12 cellular contexts compared by ENCODE assay signal in genomic region chr12:116009805-116010204, GRCh38.
DNase-seq lines count a peak whose midpoint lies in the region; ATAC-seq, FAIRE-seq and TF ChIP-seq lines count a peak whose summit lies in the region.
"Had no signal": no experiment of that assay in that cellular context is flagged by ENCODE, and none has a peak within 500 bp of the region (broad histone marks: within the 10 kb centered on the region; RNA-seq: fewer than 3 reads in every experiment).

No MANE protein-coding gene starts in this region.

- no peak overlapping the region for H3K27ac Mint-ChIP-seq in T-helper 17 cell

- no peak for TF ChIP-seq POLR2A in A549 (IDR thresholded peaks at IDR 0.05; ENCODE audit: low read length)
- no peak for TF ChIP-seq POLR2A in gastroesophageal sphincter (IDR thresholded peaks at IDR 0.05)
- TF ChIP-seq POLR2A in lower leg skin (IDR thresholded peaks at IDR 0.05): no peak

- H3K4me3 ChIP-seq in A549 (no peak overlapping the region), RWPE2 (ENCODE audit: severe bottlenecking) (no peak overlapping the region), gastroesophageal sphincter (no peak overlapping the region), lower leg skin (ENCODE audit: low read depth, poor library complexity, severe bottlenecking) (no peak overlapping the region)

- H3K27ac ChIP-seq in A549 (no peak overlapping the region), RWPE2 (ENCODE audit: poor library complexity, severe bottlenecking) (no peak overlapping the region), gastroesophageal sphincter (no peak overlapping the region)

- POLR2A ChIA-PET in A549 (lab: Yijun Ruan, JAX): no interaction called here

- TF ChIP-seq EP300 in A549 (IDR thresholded peaks at IDR 0.05): no peak
- TF ChIP-seq EP300 in gastroesophageal sphincter (IDR thresholded peaks at IDR 0.05): no peak

- H3K36me3 Mint-ChIP-seq in T-helper 17 cell (ENCODE audit: low read depth): peaks cover 6% of the 10 kb centered on the region

- H3K4me1 Mint-ChIP-seq in T-helper 17 cell: peaks cover 7% of the 10 kb centered on the region

- DNase-seq in A549 (ENCODE audit: low read depth in 1 of 2, low spot score in 1 of 2) (peak; percentile 16 to 34), RWPE2 (ENCODE audit: low spot score) (no peak), SKM-1 treated with dmso at 0.1 percent for 144 hours (lab: John Stamatoyannopoulos, UW; ENCODE audit: unreplicated experiment) (no peak), T-helper 17 cell (no peak), omental fat pad (ENCODE audit: low spot score) (no peak), lower leg skin (ENCODE audit: low spot score in 2 of 2) (no peak)
- DNase-seq: CD4-positive, CD25-positive, alpha-beta regulatory T cell; NCI-H187 treated with DMSO at 0.1 percent for 48 hours; RPMI8226; stimulated activated CD4-positive, alpha-beta T cell treated with anti-CD3 and anti-CD28 coated beads, Interleukin-12 subunit alpha, Interleukin-12 subunit beta, amount 100 ng/mL, for 4 hours had no signal

- H3K9me3 ChIP-seq in A549 (no peaks in the 10 kb centered on the region), RWPE2 (ENCODE audit: severe bottlenecking) (no peaks in the 10 kb centered on the region), gastroesophageal sphincter (no peaks in the 10 kb centered on the region), T-helper 17 cell (ENCODE audit: control insufficient read depth, low read length, poor library complexity, severe bottlenecking) (no peaks in the 10 kb centered on the region)

- H3K4me1 ChIP-seq in A549: peaks cover 5% of the 10 kb centered on the region; the same call in 1 of the 3 replicates
- no peaks in the 10 kb centered on the region for H3K4me1 ChIP-seq in RWPE2 (ENCODE audit: insufficient read depth, poor library complexity, severe bottlenecking)
- H3K4me1 ChIP-seq in gastroesophageal sphincter: peaks cover 0 to 7% (median 0%) of the 10 kb centered on the region in 3 donors

- CTCF ChIA-PET in A549 (lab: Yijun Ruan, JAX): interaction anchor here (0.6 to 2.2 kb wide), 2 partner anchors 44 to 227 kb away, joined by 3 to 8 read pairs; no protein-coding TSS in a partner anchor

- intact Hi-C loops in lower leg skin (cut with DNase I; ENCODE audit: low total_unique reads): loop anchor here (10.0 kb wide), 1 partner anchor 595 kb away; no protein-coding TSS in a partner anchor

- FAIRE-seq in A549 (lab: Jason Lieb, UNC): peak; percentile 7

- H3K27me3 ChIP-seq in RWPE2 (ENCODE audit: insufficient read depth, poor library complexity, severe bottlenecking): no peaks in the 10 kb centered on the region
- H3K27me3 ChIP-seq in gastroesophageal sphincter: no peaks in the 10 kb centered on the region

- H3K27me3 Mint-ChIP-seq in T-helper 17 cell: no peaks in the 10 kb centered on the region
- H3K27me3 Mint-ChIP-seq: CD4-positive, CD25-positive, alpha-beta regulatory T cell had no signal

- TF ChIP-seq CTCF in A549 (IDR thresholded peaks at IDR 0.05): no peak; the same call in 2 of the 3 replicates
- TF ChIP-seq CTCF in GM12872 (IDR thresholded peaks at IDR 0.05; ENCODE audit: insufficient read depth, low read depth, low read length): peak; percentile 41; the same call in 1 of the 3 replicates
- peak; percentile 36 for TF ChIP-seq CTCF in RWPE2 (IDR thresholded peaks at IDR 0.05; ENCODE audit: poor library complexity, severe bottlenecking)
- TF ChIP-seq CTCF in gastroesophageal sphincter (IDR thresholded peaks at IDR 0.05): peak; percentile 19 to 28 (median 20)
- no peak for TF ChIP-seq CTCF in omental fat pad (IDR thresholded peaks at IDR 0.05)
- TF ChIP-seq CTCF in lower leg skin (IDR thresholded peaks at IDR 0.05): no peak

- TF ChIP-seq RAD21 in A549 (conservative IDR thresholded peaks at IDR 0.05 in 1 of 2, IDR thresholded peaks at IDR 0.05 in 1 of 2): 0 out of 5 replicates have a peak, but pooled peaks of 1 of the 2 experiments have one; percentile 13

- H3K4me2 ChIP-seq in A549: no peak overlapping the region

- H3K4me3 Mint-ChIP-seq in T-helper 17 cell: no peak overlapping the region
- H3K4me3 Mint-ChIP-seq: CD4-positive, CD25-positive, alpha-beta regulatory T cell had no signal

- H3K36me3 ChIP-seq in RWPE2 (ENCODE audit: low read depth) (peaks cover 47% of the 10 kb centered on the region), gastroesophageal sphincter (peaks cover 7 to 90% of the 10 kb centered on the region in 2 donors)

- WGBS in A549 (ENCODE audit: missing lambda C conversion rate): 73% methylated on average over 4 of the region's 4 CpGs
- 45 to 50% methylated on average over 1 to 4 of the region's 4 CpGs for WGBS in gastroesophageal sphincter (ENCODE audit: low coverage in 1 of 2), 2 donors
- 59 to 65% methylated on average over 4 of the region's 4 CpGs for WGBS in lower leg skin, 2 donors

- ATAC-seq in A549: peak; percentile 71 to 85
- ATAC-seq in RWPE2 (ENCODE audit: low read depth): peak; percentile 49; the same call in 1 of the 3 replicates
- no peak for ATAC-seq in gastroesophageal sphincter
- no peak for ATAC-seq in T-helper 17 cell
- no peak for ATAC-seq in omental fat pad (ENCODE audit: low FRiP score)

TF ChIP-seq in A549, 52 proteins besides CTCF, POLR2A, EP300 and RAD21:
- TF ChIP-seq ZC3H11A (IDR thresholded peaks at IDR 0.05) (no peak), CHD2 (IDR thresholded peaks at IDR 0.05; ENCODE audit: low read length, partially characterized antibody) (no peak), HMGXB4 (CRISPR knock-in tag; IDR thresholded peaks at IDR 0.05; ENCODE audit: borderline replicate concordance) (no peak), MAX (IDR thresholded peaks at IDR 0.05) (no peak), JUN (IDR thresholded peaks at IDR 0.05) (no peak)

Comparison
In these comparisons a context has a peak if more than half of its experiments do, and no peak if none do; other contexts are left out.
1. ATAC-seq: peak in A549 (2 of 2) and RWPE2 (single experiment); none in gastroesophageal sphincter (single experiment), T-helper 17 cell (single experiment) and omental fat pad (single experiment).
2. DNase-seq: peak in A549 (2 of 2); none in RWPE2 (single experiment), SKM-1 treated with dmso at 0.1 percent for 144 hours (single experiment), T-helper 17 cell (0 of 3), omental fat pad (single experiment) and lower leg skin (0 of 2).
3. CTCF ChIP-seq: peak in GM12872 (single experiment), RWPE2 (single experiment) and gastroesophageal sphincter (4 of 4); none in A549 (single experiment), omental fat pad (0 of 3) and lower leg skin (0 of 3).